1 cellular context compared by ENCODE assay signal in the genomic region with DNA sequence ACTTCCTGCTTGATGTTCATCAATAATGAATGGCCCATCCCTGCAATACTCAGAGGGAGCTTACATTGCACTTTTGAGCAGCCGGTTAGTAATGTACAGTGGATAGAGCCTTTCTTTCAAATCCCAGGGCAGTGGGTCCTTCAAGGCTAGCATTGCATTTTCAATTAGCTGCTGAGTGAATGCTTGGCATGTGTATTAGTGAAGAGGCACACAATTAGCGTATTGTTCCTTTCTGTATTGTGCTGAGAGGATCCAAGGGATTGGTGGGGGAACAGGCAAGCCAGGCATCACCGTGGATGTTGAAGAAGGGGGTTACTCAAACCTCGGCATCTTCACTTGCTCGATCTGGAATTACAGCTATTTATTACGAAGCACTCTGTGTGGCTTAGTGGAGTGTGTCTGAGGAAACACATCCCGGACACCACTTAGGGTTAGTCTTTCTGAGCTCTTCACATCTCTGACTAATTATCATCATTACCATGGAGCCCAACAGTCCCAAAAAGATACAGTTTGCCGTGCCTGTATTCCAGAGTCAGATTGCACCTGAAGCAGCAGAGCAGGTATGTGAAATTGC.
TF ChIP-seq lines count a peak whose summit lies in the region.

A gene with protein sequence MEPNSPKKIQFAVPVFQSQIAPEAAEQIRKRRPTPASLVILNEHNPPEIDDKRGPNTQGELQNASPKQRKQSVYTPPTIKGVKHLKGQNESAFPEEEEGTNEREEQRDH (plus strand): TSS at position 222 of the 574 bp plus-strand sequence. CDS start 258 bp downstream, at position 480.

TF ChIP-seq in IMR-90, 13 proteins besides CTCF, POLR2A, EP300 and RAD21:
- TF ChIP-seq RFX5 (IDR thresholded peaks at IDR 0.05; ENCODE audit: low read depth, low read length): no peak
